20 cellular contexts compared by ENCODE assay signal in genomic region chr3:147390589-147391569, GRCh38. TPM values are rescaled to one million over a fixed set of nuclear protein-coding genes. Genes with fewer than 3 reads are reported as not detected.
DNase-seq lines count a peak whose midpoint lies in the region; ATAC-seq and TF ChIP-seq lines count a peak whose summit lies in the region.
"Had no signal": no experiment of that assay in that cellular context is flagged by ENCODE, and none has a peak within 500 bp of the region (broad histone marks: within the 10 kb centered on the region; RNA-seq: fewer than 3 reads in every experiment).

No MANE protein-coding gene starts in this region.

- H3K27ac ChIP-seq in ectodermal cell (ENCODE audit: insufficient read depth, low read depth, low read length, poor library complexity, severe bottlenecking) (peak overlapping the region; percentile 50), neural cell (ENCODE audit: low read length) (no peak overlapping the region)
- H3K27ac ChIP-seq: RWPE1, vagina had no signal

- H3F3A ChIP-seq in neural cell (ENCODE audit: insufficient read depth, low read length, poor library complexity, severe bottlenecking) = no peaks in the 10 kb centered on the region

- H3K79me2 ChIP-seq in neural cell (replicated peaks; ENCODE audit: insufficient read depth, low read length) = peaks cover 92% of the 10 kb centered on the region

- H3K27me3 ChIP-seq in NT2/D1 (ENCODE audit: insufficient read depth, insufficient read length) (peaks cover 100% of the 10 kb centered on the region), ectodermal cell (ENCODE audit: control insufficient read depth, insufficient read depth, low read length, poor library complexity, severe bottlenecking) (peaks cover 100% of the 10 kb centered on the region), neural cell (ENCODE audit: insufficient read depth, low read depth, low read length) (peaks cover 46% of the 10 kb centered on the region)

- TF ChIP-seq EP300 in neural cell (conservative IDR thresholded peaks at IDR 0.05; ENCODE audit: poor library complexity, severe bottlenecking) = no peak

- no peak for TF ChIP-seq RAD21 in neural cell (conservative IDR thresholded peaks at IDR 0.05)

- H2AFZ ChIP-seq in neural cell (ENCODE audit: low read depth, low read length) = no peak overlapping the region

- H3K9ac ChIP-seq in NT2/D1 (ENCODE audit: insufficient read length, low read depth) (peak overlapping the region; percentile 17), neural cell (ENCODE audit: low read length) (no peak overlapping the region)

- DNase-seq in G401 (ENCODE audit: low spot score) = peak; percentile 84
- no peak for DNase-seq in NT2/D1 (ENCODE audit: low read depth, low spot score)
- DNase-seq in HuH-7.5 (ENCODE audit: low spot score) = no peak
- no peak for DNase-seq in mesenteric fat pad (ENCODE audit: low spot score)
- DNase-seq: activated T-cell treated with anti-CD3 and anti-CD28 coated beads, Interleukin-2, amount 50 U/mL, for 4 hours; COR-L47; KBM-7; kidney glomerular epithelial cell; mucosa of descending colon; NCI-H187 treated with DMSO at 0.1 percent for 48 hours; NCI-H446 treated with DMSO at 0.1 percent for 48 hours; NK-92 treated with Interleukin-12 subunit alpha and Interleukin-12 subunit beta, amount 100 ng/mL, for 24 hours; stimulated activated CD4-positive, alpha-beta T cell treated with anti-CD3 and anti-CD28 coated beads, Interleukin-2, amount 100 ng/mL, for 24 hours had no signal

- H3K9me3 ChIP-seq in NT2/D1 (ENCODE audit: insufficient read depth, low read length) = peaks cover 10% of the 10 kb centered on the region; the same call in 1 of the 2 replicates
- no peaks in the 10 kb centered on the region for H3K9me3 ChIP-seq in ectodermal cell (ENCODE audit: control insufficient read depth, low read length)
- peaks cover 7% of the 10 kb centered on the region for H3K9me3 ChIP-seq in neural cell (ENCODE audit: low read length)
- H3K9me3 ChIP-seq: mucosa of descending colon, vagina had no signal

- 1 to 2% methylated on average over 75 to 77 of the region's 77 CpGs for WGBS in ectodermal cell, 2 experiments

- in situ Hi-C loops in G401 (cut with HindIII; ENCODE audit: low sequenced_read_pairs) = no loop called here

- H3K4me2 ChIP-seq in neural cell (ENCODE audit: low read length) = no peak overlapping the region

- H3K4me3 ChIP-seq in NT2/D1 (ENCODE audit: insufficient read length, low read depth) (peak overlapping the region; percentile 24), ectodermal cell (ENCODE audit: insufficient read depth, low read depth, low read length) (peak overlapping the region; percentile 27), neural cell (ENCODE audit: low read length) (no peak overlapping the region)
- H3K4me3 ChIP-seq: mucosa of descending colon, vagina had no signal

- H3K4me1 ChIP-seq in NT2/D1 (ENCODE audit: insufficient read depth, insufficient read length) (peaks cover 5% of the 10 kb centered on the region), ectodermal cell (ENCODE audit: control insufficient read depth, insufficient read depth, low read length) (peaks cover 57% of the 10 kb centered on the region)

- H4K20me1 ChIP-seq in neural cell (ENCODE audit: insufficient read depth) = no peaks in the 10 kb centered on the region

- H3K36me3 ChIP-seq in NT2/D1 (ENCODE audit: insufficient read depth, insufficient read length, low read length) = no peaks in the 10 kb centered on the region
- no peaks in the 10 kb centered on the region for H3K36me3 ChIP-seq in ectodermal cell (ENCODE audit: control insufficient read depth, insufficient read depth, low read length)
- H3K36me3 ChIP-seq in neural cell (ENCODE audit: insufficient read depth, low read length) = no peaks in the 10 kb centered on the region
- H3K36me3 ChIP-seq: vagina had no signal

- TF ChIP-seq CTCF in neural cell (IDR thresholded peaks at IDR 0.05; ENCODE audit: poor library complexity, severe bottlenecking) = no peak

- H3K9me2 ChIP-seq in neural cell (ENCODE audit: insufficient read depth, low read length) = no peaks in the 10 kb centered on the region

- no peak for ATAC-seq in GM18511 (IDR thresholded peaks at IDR 0.05; ENCODE audit: unreplicated experiment)
- no peak for ATAC-seq in HG03432 (IDR thresholded peaks at IDR 0.05; ENCODE audit: unreplicated experiment)
- ATAC-seq: activated T-cell treated with anti-CD3 and anti-CD28 coated beads, Interleukin-2, amount 50 U/mL, for 4 hours; mucosa of descending colon had no signal

TF ChIP-seq in neural cell, 6 proteins besides CTCF, POLR2A, EP300 and RAD21:
- TF ChIP-seq POLR2AphosphoS5 (IDR thresholded peaks at IDR 0.05) (peak; percentile 5), REST (IDR thresholded peaks at IDR 0.05; ENCODE audit: borderline replicate concordance) (no peak)

RNA-seq across cellular contexts. Expression of gene ZIC4, which starts 15.5 kb away (rescaled TPM):
- total RNA-seq in G401 (2014; rRNA removed; shearing (Covaris generic)) = not detected in 2 replicates
- polyA plus RNA-seq in ectodermal cell (2013, experiment 1 of 4) = 9.1 TPM
- polyA plus RNA-seq in ectodermal cell (2013, experiment 2 of 4) = 9.3 TPM
- polyA plus RNA-seq in ectodermal cell (2013, experiment 3 of 4) = 10.2 TPM
- polyA plus RNA-seq in ectodermal cell (2013, experiment 4 of 4) = 14.1 TPM
- 8.1 and 8.6 TPM in 2 replicates for polyA plus RNA-seq in neural cell
- 7.5 and 9.5 TPM in 2 replicates for polyA minus RNA-seq in neural cell
- not detected for total RNA-seq in mesenteric fat pad
- total RNA-seq: activated T-cell treated with anti-CD3 and anti-CD28 coated beads, Interleukin-2, amount 50 U/mL, for 4 hours; mucosa of descending colon; omental fat pad; vagina had no signal

RNA-seq across cellular contexts. Expression of gene ZIC1, which starts 18.3 kb away (rescaled TPM):
- total RNA-seq in G401 (2014; rRNA removed; shearing (Covaris generic)) = not detected in 2 replicates
- polyA plus RNA-seq in ectodermal cell (2013, experiment 1 of 4) = 58.5 TPM
- 54.0 TPM for polyA plus RNA-seq in ectodermal cell (2013, experiment 2 of 4)
- polyA plus RNA-seq in ectodermal cell (2013, experiment 3 of 4) = 71.2 TPM
- 92.7 TPM for polyA plus RNA-seq in ectodermal cell (2013, experiment 4 of 4)
- 134 and 183 TPM in 2 replicates for polyA plus RNA-seq in neural cell
- polyA minus RNA-seq in neural cell = 166 and 196 TPM in 2 replicates
- not detected for total RNA-seq in mesenteric fat pad
- total RNA-seq: activated T-cell treated with anti-CD3 and anti-CD28 coated beads, Interleukin-2, amount 50 U/mL, for 4 hours; omental fat pad; vagina had no signal
